In genomic region chr17:20955437-20956323, GRCh38 we compare ENCODE assay signal across 13 cellular contexts.
DNase-seq lines count a peak whose midpoint lies in the region; ATAC-seq and TF ChIP-seq lines count a peak whose summit lies in the region.
"Had no signal": no experiment of that assay in that cellular context is flagged by ENCODE, and none has a peak within 500 bp of the region (broad histone marks: within the 10 kb centered on the region; RNA-seq: fewer than 3 reads in every experiment).

No MANE protein-coding gene starts in this region.

- H3K4me3 ChIP-seq in heart right ventricle (no peak overlapping the region), trophoblast cell (ENCODE audit: low read depth, low read length) (no peak overlapping the region), GM23338 (no peak overlapping the region)
- H3K4me3 ChIP-seq: BLaER1 had no signal

- no peaks in the 10 kb centered on the region for H3K36me3 ChIP-seq in heart right ventricle
- H3K36me3 ChIP-seq in trophoblast cell (ENCODE audit: control insufficient read depth in 1 of 2, insufficient read depth in 2 of 2, low read length in 2 of 2) = peaks cover under 1 to 3% of the 10 kb centered on the region in 2 experiments
- no peaks in the 10 kb centered on the region for H3K36me3 ChIP-seq in GM23338 (ENCODE audit: insufficient read depth)
- H3K36me3 ChIP-seq: BLaER1 had no signal

- H3K4me3 Mint-ChIP-seq in GM23338 = no peak overlapping the region
- no peak overlapping the region for H3K4me3 Mint-ChIP-seq in activated T-cell treated with anti-CD3 and anti-CD28 coated beads, Interleukin-2, amount 50 U/mL, for 24 hours

- no peak overlapping the region for H4K8ac ChIP-seq in trophoblast cell (ENCODE audit: low read depth, low read length)

- no peak overlapping the region for H3K9ac ChIP-seq in trophoblast cell (ENCODE audit: low read length)
- H3K9ac ChIP-seq: BLaER1 had no signal

- peak overlapping the region in 7 of 10 donors; percentile 22 to 74 (median 46) for H3K27ac ChIP-seq in heart right ventricle
- H3K27ac ChIP-seq in trophoblast cell (ENCODE audit: low read depth, low read length) = no peak overlapping the region
- H3K27ac ChIP-seq in GM23338 (ENCODE audit: low read depth) = no peak overlapping the region
- H3K27ac ChIP-seq: BLaER1 had no signal

- no peaks in the 10 kb centered on the region for H3K9me2 ChIP-seq in GM23338 (ENCODE audit: insufficient read depth)

- no peaks in the 10 kb centered on the region for H3F3A ChIP-seq in GM23338 (replicated peaks; ENCODE audit: low read depth)

- no peak overlapping the region for H2BK12ac ChIP-seq in trophoblast cell (ENCODE audit: low read length)

- intact Hi-C loops in heart right ventricle (cut with DNase I) = no loop called here

- no peak overlapping the region for H4K91ac ChIP-seq in trophoblast cell (ENCODE audit: low read depth, low read length)

- DNase-seq in EL = peak; percentile 19
- DNase-seq in amniotic epithelial cell (ENCODE audit: low read depth) = peak; percentile 47
- DNase-seq in heart right ventricle = no peak
- DNase-seq in trophoblast cell = peak; percentile 44 to 66
- no peak for DNase-seq in GM23338 (ENCODE audit: low spot score)
- DNase-seq in activated T-cell treated with anti-CD3 and anti-CD28 coated beads, Interleukin-2, amount 50 U/mL, for 24 hours = no peak
- DNase-seq: anterior cingulate cortex, head of caudate nucleus, NCI-H187 treated with DMSO at 0.1 percent for 48 hours, SHP77 treated with DMSO at 0.1 percent for 48 hours had no signal

- no peak overlapping the region for H2BK120ac ChIP-seq in trophoblast cell (ENCODE audit: insufficient read depth, low read length, poor library complexity)

- H3K79me1 ChIP-seq in trophoblast cell (ENCODE audit: low read length) = no peaks in the 10 kb centered on the region

- no peak overlapping the region for H2AFZ ChIP-seq in trophoblast cell (ENCODE audit: insufficient read depth, low read length, poor library complexity)
- H2AFZ ChIP-seq in GM23338 = no peak overlapping the region

- H4K12ac ChIP-seq in trophoblast cell (ENCODE audit: low read depth, low read length) = no peak overlapping the region

- no peaks in the 10 kb centered on the region for H3K9me3 Mint-ChIP-seq in GM23338
- H3K9me3 Mint-ChIP-seq in activated T-cell treated with anti-CD3 and anti-CD28 coated beads, Interleukin-2, amount 50 U/mL, for 24 hours = no peaks in the 10 kb centered on the region

- no peak overlapping the region for H3K18ac ChIP-seq in trophoblast cell (ENCODE audit: low read length)

- TF ChIP-seq CTCF in heart right ventricle (IDR thresholded peaks at IDR 0.05) (no peak), GM23338 (conservative IDR thresholded peaks at IDR 0.05; ENCODE audit: low read depth in 2 of 2) (no peak)

- H3K4me1 ChIP-seq in heart right ventricle = peaks cover 0 to 17% (median 3%) of the 10 kb centered on the region in 9 donors
- no peaks in the 10 kb centered on the region for H3K4me1 ChIP-seq in trophoblast cell (ENCODE audit: control insufficient read depth in 1 of 2, insufficient read depth in 2 of 2, low read length in 2 of 2)
- H3K4me1 ChIP-seq in GM23338 (ENCODE audit: insufficient read depth) = no peaks in the 10 kb centered on the region
- H3K4me1 ChIP-seq: BLaER1 had no signal

- H2BK5ac ChIP-seq in trophoblast cell (ENCODE audit: low read depth, low read length, poor library complexity) = no peak overlapping the region

- WGBS in heart right ventricle, 2 donors = 45 to 47% methylated on average over 6 of the region's 6 CpGs
- no CpG with 5 or more reads among the region's 6 CpGs for WGBS in trophoblast cell (ENCODE audit: extremely low coverage, insufficient coverage, insufficient read length)

- H3K27ac Mint-ChIP-seq in GM23338 = no peak overlapping the region; the same call in 1 of the 2 replicates
- no peak overlapping the region for H3K27ac Mint-ChIP-seq in activated T-cell treated with anti-CD3 and anti-CD28 coated beads, Interleukin-2, amount 50 U/mL, for 24 hours

- H3K27me3 Mint-ChIP-seq in GM23338 (ENCODE audit: insufficient read depth, low read depth, poor library complexity) = peaks cover 4% of the 10 kb centered on the region
- peaks cover 17% of the 10 kb centered on the region for H3K27me3 Mint-ChIP-seq in activated T-cell treated with anti-CD3 and anti-CD28 coated beads, Interleukin-2, amount 50 U/mL, for 24 hours

- no peak overlapping the region for H3K4ac ChIP-seq in trophoblast cell (ENCODE audit: low read depth, low read length)

- H3K9me3 ChIP-seq in heart right ventricle (no peaks in the 10 kb centered on the region), trophoblast cell (ENCODE audit: insufficient read depth, low read depth, low read length) (no peaks in the 10 kb centered on the region)
- H3K9me3 ChIP-seq: BLaER1 had no signal

- no peak overlapping the region for H2AK5ac ChIP-seq in trophoblast cell (ENCODE audit: low read length)

- H3K23ac ChIP-seq in trophoblast cell (ENCODE audit: low read length) = no peak overlapping the region

- H3K27me3 ChIP-seq in heart right ventricle = peaks cover 0 to 9% (median 0%) of the 10 kb centered on the region in 7 donors
- no peaks in the 10 kb centered on the region for H3K27me3 ChIP-seq in trophoblast cell (ENCODE audit: insufficient read depth, low read length)
- H3K27me3 ChIP-seq in GM23338 (ENCODE audit: insufficient read depth) = no peaks in the 10 kb centered on the region
- H3K27me3 ChIP-seq: BLaER1 had no signal

- no peak overlapping the region for H3K14ac ChIP-seq in trophoblast cell (ENCODE audit: low read length)

- no peaks in the 10 kb centered on the region for H4K20me1 ChIP-seq in GM23338 (replicated peaks; ENCODE audit: insufficient read depth)
- H4K20me1 ChIP-seq: BLaER1 had no signal

- ATAC-seq in heart right ventricle (peak; percentile 29 to 91 (median 70)), GM23338 (no peak), HG02981 (IDR thresholded peaks at IDR 0.05; ENCODE audit: unreplicated experiment) (no peak), GM18909 (IDR thresholded peaks at IDR 0.05; ENCODE audit: poor library complexity, unreplicated experiment) (no peak)

- peaks cover 6% of the 10 kb centered on the region; the same call in 2 of the 3 replicates for H3K4me1 Mint-ChIP-seq in GM23338
- H3K4me1 Mint-ChIP-seq in activated T-cell treated with anti-CD3 and anti-CD28 coated beads, Interleukin-2, amount 50 U/mL, for 24 hours (ENCODE audit: low read depth) = no peaks in the 10 kb centered on the region

- no peaks in the 10 kb centered on the region; the same call in 2 of the 3 replicates for H3K36me3 Mint-ChIP-seq in GM23338 (ENCODE audit: low read depth)
- no peaks in the 10 kb centered on the region for H3K36me3 Mint-ChIP-seq in activated T-cell treated with anti-CD3 and anti-CD28 coated beads, Interleukin-2, amount 50 U/mL, for 24 hours (ENCODE audit: low read depth)

- H3K79me2 ChIP-seq in trophoblast cell (ENCODE audit: control insufficient read depth, insufficient read depth, low read length, poor library complexity) (no peaks in the 10 kb centered on the region), GM23338 (replicated peaks; ENCODE audit: insufficient read depth) (no peaks in the 10 kb centered on the region)

- H3K4me2 ChIP-seq in trophoblast cell (ENCODE audit: low read length) = no peak overlapping the region
- H3K4me2 ChIP-seq in GM23338 = no peak overlapping the region
- H3K4me2 ChIP-seq: BLaER1 had no signal

TF ChIP-seq in GM23338, 12 proteins besides CTCF, POLR2A, EP300 and RAD21:
- TF ChIP-seq ZNF114 (CRISPR knock-in tag; IDR thresholded peaks at IDR 0.05) (no peak), JUNB (IDR thresholded peaks at IDR 0.05; ENCODE audit: unreplicated experiment) (no peak), POLR2AphosphoS5 (IDR thresholded peaks at IDR 0.05; ENCODE audit: low read depth) (no peak), NANOG (IDR thresholded peaks at IDR 0.05; ENCODE audit: borderline replicate concordance) (no peak), EZH2 (IDR thresholded peaks at IDR 0.05; ENCODE audit: low read depth, unreplicated experiment) (no peak)
- TF ChIP-seq, protein P1, sequence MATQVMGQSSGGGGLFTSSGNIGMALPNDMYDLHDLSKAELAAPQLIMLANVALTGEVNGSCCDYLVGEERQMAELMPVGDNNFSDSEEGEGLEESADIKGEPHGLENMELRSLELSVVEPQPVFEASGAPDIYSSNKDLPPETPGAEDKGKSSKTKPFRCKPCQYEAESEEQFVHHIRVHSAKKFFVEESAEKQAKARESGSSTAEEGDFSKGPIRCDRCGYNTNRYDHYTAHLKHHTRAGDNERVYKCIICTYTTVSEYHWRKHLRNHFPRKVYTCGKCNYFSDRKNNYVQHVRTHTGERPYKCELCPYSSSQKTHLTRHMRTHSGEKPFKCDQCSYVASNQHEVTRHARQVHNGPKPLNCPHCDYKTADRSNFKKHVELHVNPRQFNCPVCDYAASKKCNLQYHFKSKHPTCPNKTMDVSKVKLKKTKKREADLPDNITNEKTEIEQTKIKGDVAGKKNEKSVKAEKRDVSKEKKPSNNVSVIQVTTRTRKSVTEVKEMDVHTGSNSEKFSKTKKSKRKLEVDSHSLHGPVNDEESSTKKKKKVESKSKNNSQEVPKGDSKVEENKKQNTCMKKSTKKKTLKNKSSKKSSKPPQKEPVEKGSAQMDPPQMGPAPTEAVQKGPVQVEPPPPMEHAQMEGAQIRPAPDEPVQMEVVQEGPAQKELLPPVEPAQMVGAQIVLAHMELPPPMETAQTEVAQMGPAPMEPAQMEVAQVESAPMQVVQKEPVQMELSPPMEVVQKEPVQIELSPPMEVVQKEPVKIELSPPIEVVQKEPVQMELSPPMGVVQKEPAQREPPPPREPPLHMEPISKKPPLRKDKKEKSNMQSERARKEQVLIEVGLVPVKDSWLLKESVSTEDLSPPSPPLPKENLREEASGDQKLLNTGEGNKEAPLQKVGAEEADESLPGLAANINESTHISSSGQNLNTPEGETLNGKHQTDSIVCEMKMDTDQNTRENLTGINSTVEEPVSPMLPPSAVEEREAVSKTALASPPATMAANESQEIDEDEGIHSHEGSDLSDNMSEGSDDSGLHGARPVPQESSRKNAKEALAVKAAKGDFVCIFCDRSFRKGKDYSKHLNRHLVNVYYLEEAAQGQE (IDR thresholded peaks at IDR 0.05; ENCODE audit: unreplicated experiment) = no peak
- TF ChIP-seq, protein P2, sequence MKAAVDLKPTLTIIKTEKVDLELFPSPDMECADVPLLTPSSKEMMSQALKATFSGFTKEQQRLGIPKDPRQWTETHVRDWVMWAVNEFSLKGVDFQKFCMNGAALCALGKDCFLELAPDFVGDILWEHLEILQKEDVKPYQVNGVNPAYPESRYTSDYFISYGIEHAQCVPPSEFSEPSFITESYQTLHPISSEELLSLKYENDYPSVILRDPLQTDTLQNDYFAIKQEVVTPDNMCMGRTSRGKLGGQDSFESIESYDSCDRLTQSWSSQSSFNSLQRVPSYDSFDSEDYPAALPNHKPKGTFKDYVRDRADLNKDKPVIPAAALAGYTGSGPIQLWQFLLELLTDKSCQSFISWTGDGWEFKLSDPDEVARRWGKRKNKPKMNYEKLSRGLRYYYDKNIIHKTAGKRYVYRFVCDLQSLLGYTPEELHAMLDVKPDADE (IDR thresholded peaks at IDR 0.05) = no peak

Comparison
In these comparisons a context has a peak if more than half of its experiments do, and no peak if none do; other contexts are left out.
1. DNase-seq: peak in EL (single experiment), amniotic epithelial cell (single experiment) and trophoblast cell (2 of 2); none in heart right ventricle (0 of 2), GM23338 (single experiment) and activated T-cell treated with anti-CD3 and anti-CD28 coated beads, Interleukin-2, amount 50 U/mL, for 24 hours (single experiment).
2. ATAC-seq: peak in heart right ventricle (8 of 8); none in GM23338 (single experiment), HG02981 (single experiment) and GM18909 (single experiment).
3. H3K27ac ChIP-seq: peak in heart right ventricle (7 of 10); none in trophoblast cell (single experiment) and GM23338 (single experiment).